In genomic region chr17:19093684-19094075, GRCh38 we compare ENCODE assay signal across 4 cellular contexts. TPM values are rescaled to one million over a fixed set of nuclear protein-coding genes. Genes with fewer than 3 reads are reported as not detected.
"Had no signal": no experiment of that assay in that cellular context is flagged by ENCODE, and none has a peak within 500 bp of the region (broad histone marks: within the 10 kb centered on the region; RNA-seq: fewer than 3 reads in every experiment).

No MANE protein-coding gene starts in this region.

RNA-seq across cellular contexts. Expression of gene GRAPL, which starts 33.7 kb away (rescaled TPM):
- total RNA-seq: hepatocyte, myocyte, osteoblast had no signal
- polyA plus RNA-seq: hepatocyte, neural cell had no signal

RNA-seq across cellular contexts. Expression of gene GRAP, which starts 46.9 kb away (rescaled TPM):
- total RNA-seq: hepatocyte, myocyte, osteoblast had no signal
